In genomic region chr10:23399701-23400144, GRCh38 we compare ENCODE assay signal across 12 cellular contexts. TPM values are rescaled to one million over a fixed set of nuclear protein-coding genes. Genes with fewer than 3 reads are reported as not detected.
A peak's percentile ranks its signal among the peaks of the same experiment; 100 is the strongest.
DNase-seq lines count a peak whose midpoint lies in the region; ATAC-seq and TF ChIP-seq lines count a peak whose summit lies in the region.
"Had no signal": no experiment of that assay in that cellular context is flagged by ENCODE, and none has a peak within 500 bp of the region (broad histone marks: within the 10 kb centered on the region; RNA-seq: fewer than 3 reads in every experiment).

No MANE protein-coding gene starts in this region.

- peak in 2 of 4 donors; percentile 47 to 56 for TF ChIP-seq EP300 in sigmoid colon (IDR thresholded peaks at IDR 0.05)

- 81 to 82% methylated on average over 7 of the region's 7 CpGs for WGBS in sigmoid colon, 2 donors

- TF ChIP-seq CTCF in AG04449 (IDR thresholded peaks at IDR 0.05; ENCODE audit: insufficient read depth, low read length, missing control alignments) (no peak), LNCaP clone FGC (IDR thresholded peaks at IDR 0.05; ENCODE audit: control insufficient read depth, extremely low read depth, insufficient read depth) (no peak), epithelial cell of esophagus (IDR thresholded peaks at IDR 0.05; ENCODE audit: insufficient read depth, low read depth, low read length, missing control alignments) (no peak), lower lobe of right lung (IDR thresholded peaks at IDR 0.05) (no peak), sigmoid colon (IDR thresholded peaks at IDR 0.05) (no peak), GM13976 (IDR thresholded peaks at IDR 0.05; ENCODE audit: borderline replicate concordance, control extremely low read depth, extremely low read depth, insufficient read depth, missing control alignments) (no peak)

- CTCF ChIA-PET in AG04449 (lab: Yijun Ruan, JAX) = no interaction called here

- H3K4me3 ChIP-seq in AG04449 (ENCODE audit: low read depth, low read length) = no peak overlapping the region
- no peak overlapping the region for H3K4me3 ChIP-seq in LNCaP clone FGC (ENCODE audit: low read depth, low read length)
- H3K4me3 ChIP-seq in epithelial cell of esophagus (ENCODE audit: low read length) = no peak overlapping the region
- no peak overlapping the region for H3K4me3 ChIP-seq in lower lobe of right lung
- H3K4me3 ChIP-seq in sigmoid colon = no peak overlapping the region

- no peaks in the 10 kb centered on the region for H3K27me3 ChIP-seq in lower lobe of right lung (ENCODE audit: low read depth)
- no peaks in the 10 kb centered on the region for H3K27me3 ChIP-seq in sigmoid colon

- no peaks in the 10 kb centered on the region for H3K36me3 ChIP-seq in lower lobe of right lung
- no peaks in the 10 kb centered on the region for H3K36me3 ChIP-seq in sigmoid colon

- ATAC-seq in lower lobe of right lung (peak; percentile 95 to 96), GM19463 (IDR thresholded peaks at IDR 0.05; ENCODE audit: unreplicated experiment) (no peak)
- ATAC-seq: stimulated activated naive B cell treated with anti-CD40 and anti-IgM and Interleukin-4, amounts not matched to agents 10 μg/mL and 1 μg/mL and 100 μg/mL, for 72 hours had no signal

- in situ Hi-C loops in GM13976 (cut with MboI; ENCODE audit: low sequenced_read_pairs, unreplicated experiment) = no loop called here

- intact Hi-C loops in lower lobe of right lung (cut with DNase I) = no loop called here
- intact Hi-C loops in sigmoid colon (cut with DNase I) = no loop called here

- TF ChIP-seq POLR2A in sigmoid colon (IDR thresholded peaks at IDR 0.05) = no peak

- H3K4me1 ChIP-seq in lower lobe of right lung (no peaks in the 10 kb centered on the region), sigmoid colon (peaks cover 0 to 11% (median 6%) of the 10 kb centered on the region in 4 donors)

- POLR2A ChIA-PET in AG04449 (lab: Yijun Ruan, JAX) = interaction anchor here (1.3 kb wide), 1 partner anchor 39 kb away, joined by 3 read pairs; the partner anchor contains the start of gene OTUD1

- DNase-seq in AG04449 (ENCODE audit: low read depth, low spot score) = peak; percentile 97
- DNase-seq in LNCaP clone FGC (ENCODE audit: low read depth) = peak; percentile 10
- peak; percentile 87 for DNase-seq in epithelial cell of esophagus (ENCODE audit: low read depth)
- DNase-seq in lower lobe of right lung = no peak
- no peak for DNase-seq in sigmoid colon
- DNase-seq in GM13976 (ENCODE audit: low spot score) = no peak
- DNase-seq in DMS 273 treated with DMSO at 0.1 percent for 48 hours (lab: John Stamatoyannopoulos, UW) = no peak
- DNase-seq: Karpas-422; NCI-H2171 treated with DMSO at 0.1 percent for 48 hours; RPMI8226; stimulated activated naive B cell treated with anti-CD40 and anti-IgM and Interleukin-4, amounts not matched to agents 10 μg/mL and 1 μg/mL and 100 μg/mL, for 72 hours had no signal

- H3K27ac ChIP-seq in lower lobe of right lung = peak overlapping the region; percentile 33
- peak overlapping the region in 2 of 4 donors; percentile 37 to 57 for H3K27ac ChIP-seq in sigmoid colon

- no peaks in the 10 kb centered on the region for H3K9me3 ChIP-seq in lower lobe of right lung
- no peaks in the 10 kb centered on the region for H3K9me3 ChIP-seq in sigmoid colon

RNA-seq across cellular contexts. Expression of gene OTUD1, which starts 39.2 kb away (rescaled TPM):
- total RNA-seq in lower lobe of right lung (31.4 TPM), sigmoid colon (10 to 100 TPM in 3 of 4 donors, 1 to 10 TPM in 1; 8.8 to 15.5 (median 12.4) TPM)
- 10 to 100 TPM in 2 of 3 donors, 1 to 10 TPM in 1; 6.7 to 19.2 (median 14.4) TPM for polyA plus RNA-seq in sigmoid colon

RNA-seq across cellular contexts. Expression of gene C10orf67, which starts 55.1 kb away (rescaled TPM):
- total RNA-seq in lower lobe of right lung = 1.2 TPM
- not detected for total RNA-seq in sigmoid colon
- under 1 TPM in 1 of 3 donors, not detected in 2; 0.04 TPM for polyA plus RNA-seq in sigmoid colon

Comparison
In these comparisons a context has a peak if more than half of its experiments do, and no peak if none do; other contexts are left out.
1. DNase-seq: peak in AG04449 (single experiment), LNCaP clone FGC (single experiment) and epithelial cell of esophagus (single experiment); none in lower lobe of right lung (single experiment), sigmoid colon (single experiment), GM13976 (single experiment) and DMS 273 treated with DMSO at 0.1 percent for 48 hours (single experiment).